2 cellular contexts compared by ENCODE assay signal in the genomic region with DNA sequence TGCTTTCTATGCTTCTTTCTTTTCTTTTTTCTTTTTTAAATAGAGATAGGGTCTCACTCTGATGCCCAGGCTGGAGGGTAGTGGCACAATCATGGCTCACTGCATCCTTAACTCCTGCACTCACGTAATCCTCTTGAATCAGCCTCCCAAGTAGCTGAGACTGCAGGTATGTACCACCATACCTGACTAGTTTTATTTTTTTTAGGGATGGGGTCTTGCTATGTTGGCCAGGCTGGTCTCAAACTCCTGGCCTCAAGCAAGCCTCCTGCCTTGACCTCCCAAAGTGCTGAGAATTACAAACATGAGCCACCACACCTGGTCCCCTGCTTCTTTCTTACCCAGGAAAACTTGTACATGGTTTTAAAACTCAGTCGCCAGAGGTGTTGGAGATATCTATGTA.
TF ChIP-seq lines count a peak whose summit lies in the region.

No MANE protein-coding gene starts in this region.

TF ChIP-seq in HepG2, 621 proteins besides CTCF, POLR2A, EP300 and RAD21:
- TF ChIP-seq ZNF121 (CRISPR knock-in tag; IDR thresholded peaks at IDR 0.05) (peak; percentile 68; the same call in 1 of the 2 replicates), MTF2 (CRISPR knock-in tag; IDR thresholded peaks at IDR 0.05; ENCODE audit: borderline replicate concordance) (no peak)

TF ChIP-seq in GM12878, 131 proteins besides CTCF, POLR2A, EP300 and RAD21:
- no peak for TF ChIP-seq EED (IDR thresholded peaks at IDR 0.05; ENCODE audit: low read depth)
- no peak for TF ChIP-seq BACH1 (IDR thresholded peaks at IDR 0.05; ENCODE audit: borderline replicate concordance)
- no peak for TF ChIP-seq NRF1 (conservative IDR thresholded peaks at IDR 0.05; ENCODE audit: low read depth, low read length)
- no peak for TF ChIP-seq CREB1 (IDR thresholded peaks at IDR 0.05; ENCODE audit: low read depth)
- TF ChIP-seq SIN3A (IDR thresholded peaks at IDR 0.05; ENCODE audit: low read depth, low read length): no peak
- no peak for TF ChIP-seq SMAD1 (IDR thresholded peaks at IDR 0.05; ENCODE audit: low read depth, partially characterized antibody)
- no peak for TF ChIP-seq ETV6 (conservative IDR thresholded peaks at IDR 0.05 in 1 of 2, IDR thresholded peaks at IDR 0.05 in 1 of 2; ENCODE audit: borderline replicate concordance in 1 of 2, low read depth in 1 of 2)
- TF ChIP-seq USF2 (IDR thresholded peaks at IDR 0.05; ENCODE audit: borderline replicate concordance, low read depth, low read length): no peak
- TF ChIP-seq, protein P1, sequence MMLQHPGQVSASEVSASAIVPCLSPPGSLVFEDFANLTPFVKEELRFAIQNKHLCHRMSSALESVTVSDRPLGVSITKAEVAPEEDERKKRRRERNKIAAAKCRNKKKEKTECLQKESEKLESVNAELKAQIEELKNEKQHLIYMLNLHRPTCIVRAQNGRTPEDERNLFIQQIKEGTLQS (IDR thresholded peaks at IDR 0.05; ENCODE audit: borderline replicate concordance, extremely low read depth, low read depth, low read length): no peak
- no peak for TF ChIP-seq SREBF2 (IDR thresholded peaks at IDR 0.05; ENCODE audit: low read length)
- TF ChIP-seq IRF4 (IDR thresholded peaks at IDR 0.05; ENCODE audit: low read depth, low read length): no peak
- no peak for TF ChIP-seq IKZF1 (conservative IDR thresholded peaks at IDR 0.05)
- TF ChIP-seq NR2C2 (IDR thresholded peaks at IDR 0.05; ENCODE audit: borderline replicate concordance, control insufficient read depth, insufficient read length, low read depth): no peak
- TF ChIP-seq STAT1 (conservative IDR thresholded peaks at IDR 0.05): no peak
